ENCODE assay signal across 1 cellular context in the genomic region with DNA sequence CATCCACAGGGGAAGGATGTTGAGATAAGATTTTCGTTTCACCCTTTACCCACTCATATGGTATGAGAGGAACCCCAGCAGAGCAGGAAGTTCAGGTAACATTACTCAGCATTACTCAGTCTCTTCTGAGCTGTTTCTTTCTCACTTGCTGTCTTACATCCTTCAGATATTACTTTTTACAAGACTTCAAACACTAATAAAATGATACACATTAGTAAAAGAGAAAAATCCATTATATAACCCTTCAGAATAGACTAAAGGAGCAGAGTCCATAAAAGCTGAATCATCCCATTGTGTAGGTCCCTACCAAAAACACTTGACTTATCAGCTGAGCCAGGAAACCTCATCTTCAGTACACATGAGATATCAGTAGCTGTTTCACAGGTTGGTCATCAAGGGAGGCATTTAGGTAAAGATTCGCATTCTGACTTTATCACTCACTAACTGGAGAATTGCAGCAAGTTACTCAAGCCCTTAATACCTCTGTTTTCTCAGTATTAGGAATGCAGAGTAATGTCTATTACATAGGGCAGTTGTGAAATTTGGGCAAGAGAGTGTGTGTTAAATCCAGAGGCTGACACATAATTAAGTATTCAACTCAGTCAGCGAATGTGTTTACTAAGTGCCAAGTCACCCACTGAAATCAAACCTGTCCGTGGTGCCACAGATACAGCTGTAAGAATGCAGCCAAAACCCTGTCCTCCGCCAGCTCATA.
TF ChIP-seq lines count a peak whose summit lies in the region.

No MANE protein-coding gene starts in this region.

TF ChIP-seq in K562, 482 proteins besides CTCF, POLR2A, EP300 and RAD21 (continued from another document and continues in another):
- TF ChIP-seq ZNF830 (CRISPR knock-in tag; IDR thresholded peaks at IDR 0.05) (no peak), GABPB2 (CRISPR knock-in tag; conservative IDR thresholded peaks at IDR 0.05) (no peak), MTA2 (IDR thresholded peaks at IDR 0.05; ENCODE audit: low read depth) (peak; percentile 48), ARHGAP35 (IDR thresholded peaks at IDR 0.05; ENCODE audit: partially characterized antibody) (no peak), ZNF77 (CRISPR knock-in tag; IDR thresholded peaks at IDR 0.05) (no peak), TCF3 (CRISPR knock-in tag; IDR thresholded peaks at IDR 0.05) (peak; percentile 79), MAFF (IDR thresholded peaks at IDR 0.05; ENCODE audit: low read length) (peak; percentile 82), CHCHD3 (CRISPR knock-in tag; IDR thresholded peaks at IDR 0.05) (no peak), BHLHE40 (IDR thresholded peaks at IDR 0.05; ENCODE audit: low read length) (0 out of 2 replicates have a peak, but pooled peaks have one; percentile 23), HNRNPL (IDR thresholded peaks at IDR 0.05; ENCODE audit: low read depth, low read length) (no peak), SOX6 (IDR thresholded peaks at IDR 0.05) (peak; percentile 90), MTA3 (IDR thresholded peaks at IDR 0.05; ENCODE audit: borderline replicate concordance) (no peak), LARP7 (IDR thresholded peaks at IDR 0.05) (no peak), PPARD (CRISPR knock-in tag; IDR thresholded peaks at IDR 0.05) (no peak), SMARCE1 (IDR thresholded peaks at IDR 0.05) (0 out of 2 replicates have a peak, but pooled peaks have one; percentile 41), NCOR1 (IDR thresholded peaks at IDR 0.05) (peak; percentile 61), ZNF316 (IDR thresholded peaks at IDR 0.05) (peak; percentile 88), HCFC1 (IDR thresholded peaks at IDR 0.05; ENCODE audit: low read depth, low read length) (no peak), TCF7L2 (IDR thresholded peaks at IDR 0.05; ENCODE audit: low read depth, low read length) (no peak), ZNF764 (CRISPR knock-in tag; IDR thresholded peaks at IDR 0.05; ENCODE audit: low read depth) (no peak), NFE2L1 (tag; IDR thresholded peaks at IDR 0.05; ENCODE audit: borderline replicate concordance, low read depth) (no peak), ZSCAN29 (IDR thresholded peaks at IDR 0.05) (peak; percentile 87), HMGN3 (IDR thresholded peaks at IDR 0.05; ENCODE audit: borderline replicate concordance, extremely low read depth, insufficient read length, low read depth, low read length) (no peak), SIRT6 (IDR thresholded peaks at IDR 0.05; ENCODE audit: low read depth, low read length) (no peak), SREBF2 (CRISPR knock-in tag; IDR thresholded peaks at IDR 0.05) (no peak), ADNP (tag; IDR thresholded peaks at IDR 0.05) (peak; percentile 63; the same call in 1 of the 2 replicates), SRSF9 (IDR thresholded peaks at IDR 0.05; ENCODE audit: borderline replicate concordance, low read depth, low read length) (no peak), SMAD1 (IDR thresholded peaks at IDR 0.05; ENCODE audit: low read depth, low read length, partially characterized antibody) (no peak), ZNF766 (CRISPR knock-in tag; conservative IDR thresholded peaks at IDR 0.05) (peak; percentile 81), ZNF12 (CRISPR knock-in tag; IDR thresholded peaks at IDR 0.05) (no peak), FOXM1 (IDR thresholded peaks at IDR 0.05; ENCODE audit: low read depth) (0 out of 2 replicates have a peak, but pooled peaks have one; percentile 34), FOXM1 (CRISPR knock-in tag; IDR thresholded peaks at IDR 0.05; ENCODE audit: low read depth) (no peak), ZNF717 (CRISPR knock-in tag; IDR thresholded peaks at IDR 0.05) (no peak), CEBPB (tag; IDR thresholded peaks at IDR 0.05) (peak; percentile 56), ZNF644 (tag; IDR thresholded peaks at IDR 0.05; ENCODE audit: low read depth) (no peak), PCBP1 (IDR thresholded peaks at IDR 0.05; ENCODE audit: low read depth, low read length, poor library complexity, severe bottlenecking) (no peak), HDAC6 (IDR thresholded peaks at IDR 0.05; ENCODE audit: low read depth, low read length) (no peak), CEBPG (CRISPR knock-in tag; IDR thresholded peaks at IDR 0.05) (no peak), CEBPG (tag; conservative IDR thresholded peaks at IDR 0.05 in 1 of 2, IDR thresholded peaks at IDR 0.05 in 1 of 2) (peak; percentile 14 to 75; a peak in 2 of 4 replicates), ZNF778 (CRISPR knock-in tag; IDR thresholded peaks at IDR 0.05) (no peak), ERF (CRISPR knock-in tag; IDR thresholded peaks at IDR 0.05) (no peak), ZNF584 (CRISPR knock-in tag; IDR thresholded peaks at IDR 0.05; ENCODE audit: low read depth) (no peak), SMC3 (conservative IDR thresholded peaks at IDR 0.05; ENCODE audit: insufficient read depth, low read depth, low read length) (no peak), HDAC2 (IDR thresholded peaks at IDR 0.05) (0 out of 2 replicates have a peak, but pooled peaks have one; percentile 40)
- TF ChIP-seq, protein P1, sequence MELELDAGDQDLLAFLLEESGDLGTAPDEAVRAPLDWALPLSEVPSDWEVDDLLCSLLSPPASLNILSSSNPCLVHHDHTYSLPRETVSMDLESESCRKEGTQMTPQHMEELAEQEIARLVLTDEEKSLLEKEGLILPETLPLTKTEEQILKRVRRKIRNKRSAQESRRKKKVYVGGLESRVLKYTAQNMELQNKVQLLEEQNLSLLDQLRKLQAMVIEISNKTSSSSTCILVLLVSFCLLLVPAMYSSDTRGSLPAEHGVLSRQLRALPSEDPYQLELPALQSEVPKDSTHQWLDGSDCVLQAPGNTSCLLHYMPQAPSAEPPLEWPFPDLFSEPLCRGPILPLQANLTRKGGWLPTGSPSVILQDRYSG (tag; conservative IDR thresholded peaks at IDR 0.05; ENCODE audit: low read depth): peak; percentile 66; the same call in 1 of the 2 replicates
- TF ChIP-seq, protein P2, sequence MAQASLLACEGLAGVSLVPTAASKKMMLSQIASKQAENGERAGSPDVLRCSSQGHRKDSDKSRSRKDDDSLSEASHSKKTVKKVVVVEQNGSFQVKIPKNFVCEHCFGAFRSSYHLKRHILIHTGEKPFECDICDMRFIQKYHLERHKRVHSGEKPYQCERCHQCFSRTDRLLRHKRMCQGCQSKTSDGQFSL (CRISPR knock-in tag; IDR thresholded peaks at IDR 0.05): no peak
- TF ChIP-seq, protein P2 (tag; IDR thresholded peaks at IDR 0.05): no peak
- TF ChIP-seq, protein P3, sequence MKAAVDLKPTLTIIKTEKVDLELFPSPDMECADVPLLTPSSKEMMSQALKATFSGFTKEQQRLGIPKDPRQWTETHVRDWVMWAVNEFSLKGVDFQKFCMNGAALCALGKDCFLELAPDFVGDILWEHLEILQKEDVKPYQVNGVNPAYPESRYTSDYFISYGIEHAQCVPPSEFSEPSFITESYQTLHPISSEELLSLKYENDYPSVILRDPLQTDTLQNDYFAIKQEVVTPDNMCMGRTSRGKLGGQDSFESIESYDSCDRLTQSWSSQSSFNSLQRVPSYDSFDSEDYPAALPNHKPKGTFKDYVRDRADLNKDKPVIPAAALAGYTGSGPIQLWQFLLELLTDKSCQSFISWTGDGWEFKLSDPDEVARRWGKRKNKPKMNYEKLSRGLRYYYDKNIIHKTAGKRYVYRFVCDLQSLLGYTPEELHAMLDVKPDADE (conservative IDR thresholded peaks at IDR 0.05; ENCODE audit: control insufficient read depth, low read depth, low read length): no peak
- TF ChIP-seq, protein P4, sequence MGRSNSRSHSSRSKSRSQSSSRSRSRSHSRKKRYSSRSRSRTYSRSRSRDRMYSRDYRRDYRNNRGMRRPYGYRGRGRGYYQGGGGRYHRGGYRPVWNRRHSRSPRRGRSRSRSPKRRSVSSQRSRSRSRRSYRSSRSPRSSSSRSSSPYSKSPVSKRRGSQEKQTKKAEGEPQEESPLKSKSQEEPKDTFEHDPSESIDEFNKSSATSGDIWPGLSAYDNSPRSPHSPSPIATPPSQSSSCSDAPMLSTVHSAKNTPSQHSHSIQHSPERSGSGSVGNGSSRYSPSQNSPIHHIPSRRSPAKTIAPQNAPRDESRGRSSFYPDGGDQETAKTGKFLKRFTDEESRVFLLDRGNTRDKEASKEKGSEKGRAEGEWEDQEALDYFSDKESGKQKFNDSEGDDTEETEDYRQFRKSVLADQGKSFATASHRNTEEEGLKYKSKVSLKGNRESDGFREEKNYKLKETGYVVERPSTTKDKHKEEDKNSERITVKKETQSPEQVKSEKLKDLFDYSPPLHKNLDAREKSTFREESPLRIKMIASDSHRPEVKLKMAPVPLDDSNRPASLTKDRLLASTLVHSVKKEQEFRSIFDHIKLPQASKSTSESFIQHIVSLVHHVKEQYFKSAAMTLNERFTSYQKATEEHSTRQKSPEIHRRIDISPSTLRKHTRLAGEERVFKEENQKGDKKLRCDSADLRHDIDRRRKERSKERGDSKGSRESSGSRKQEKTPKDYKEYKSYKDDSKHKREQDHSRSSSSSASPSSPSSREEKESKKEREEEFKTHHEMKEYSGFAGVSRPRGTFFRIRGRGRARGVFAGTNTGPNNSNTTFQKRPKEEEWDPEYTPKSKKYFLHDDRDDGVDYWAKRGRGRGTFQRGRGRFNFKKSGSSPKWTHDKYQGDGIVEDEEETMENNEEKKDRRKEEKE (IDR thresholded peaks at IDR 0.05; ENCODE audit: borderline replicate concordance in 1 of 2, control insufficient read depth in 1 of 2, low read depth in 2 of 2, low read length in 1 of 2): no peak
- TF ChIP-seq, protein P5, sequence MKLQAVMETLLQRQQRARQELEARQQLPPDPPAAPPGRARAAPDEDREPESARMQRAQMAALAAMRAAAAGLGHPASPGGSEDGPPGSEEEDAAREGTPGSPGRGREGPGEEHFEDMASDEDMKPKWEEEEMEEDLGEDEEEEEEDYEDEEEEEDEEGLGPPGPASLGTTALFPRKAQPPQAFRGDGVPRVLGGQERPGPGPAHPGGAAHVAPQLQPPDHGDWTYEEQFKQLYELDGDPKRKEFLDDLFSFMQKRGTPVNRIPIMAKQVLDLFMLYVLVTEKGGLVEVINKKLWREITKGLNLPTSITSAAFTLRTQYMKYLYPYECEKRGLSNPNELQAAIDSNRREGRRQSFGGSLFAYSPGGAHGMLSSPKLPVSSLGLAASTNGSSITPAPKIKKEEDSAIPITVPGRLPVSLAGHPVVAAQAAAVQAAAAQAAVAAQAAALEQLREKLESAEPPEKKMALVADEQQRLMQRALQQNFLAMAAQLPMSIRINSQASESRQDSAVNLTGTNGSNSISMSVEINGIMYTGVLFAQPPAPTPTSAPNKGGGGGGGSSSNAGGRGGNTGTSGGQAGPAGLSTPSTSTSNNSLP (IDR thresholded peaks at IDR 0.05; ENCODE audit: borderline replicate concordance, low read depth, low read length): no peak
- TF ChIP-seq, protein P6, sequence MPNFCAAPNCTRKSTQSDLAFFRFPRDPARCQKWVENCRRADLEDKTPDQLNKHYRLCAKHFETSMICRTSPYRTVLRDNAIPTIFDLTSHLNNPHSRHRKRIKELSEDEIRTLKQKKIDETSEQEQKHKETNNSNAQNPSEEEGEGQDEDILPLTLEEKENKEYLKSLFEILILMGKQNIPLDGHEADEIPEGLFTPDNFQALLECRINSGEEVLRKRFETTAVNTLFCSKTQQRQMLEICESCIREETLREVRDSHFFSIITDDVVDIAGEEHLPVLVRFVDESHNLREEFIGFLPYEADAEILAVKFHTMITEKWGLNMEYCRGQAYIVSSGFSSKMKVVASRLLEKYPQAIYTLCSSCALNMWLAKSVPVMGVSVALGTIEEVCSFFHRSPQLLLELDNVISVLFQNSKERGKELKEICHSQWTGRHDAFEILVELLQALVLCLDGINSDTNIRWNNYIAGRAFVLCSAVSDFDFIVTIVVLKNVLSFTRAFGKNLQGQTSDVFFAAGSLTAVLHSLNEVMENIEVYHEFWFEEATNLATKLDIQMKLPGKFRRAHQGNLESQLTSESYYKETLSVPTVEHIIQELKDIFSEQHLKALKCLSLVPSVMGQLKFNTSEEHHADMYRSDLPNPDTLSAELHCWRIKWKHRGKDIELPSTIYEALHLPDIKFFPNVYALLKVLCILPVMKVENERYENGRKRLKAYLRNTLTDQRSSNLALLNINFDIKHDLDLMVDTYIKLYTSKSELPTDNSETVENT (CRISPR knock-in tag; IDR thresholded peaks at IDR 0.05): no peak
- TF ChIP-seq, protein P7, sequence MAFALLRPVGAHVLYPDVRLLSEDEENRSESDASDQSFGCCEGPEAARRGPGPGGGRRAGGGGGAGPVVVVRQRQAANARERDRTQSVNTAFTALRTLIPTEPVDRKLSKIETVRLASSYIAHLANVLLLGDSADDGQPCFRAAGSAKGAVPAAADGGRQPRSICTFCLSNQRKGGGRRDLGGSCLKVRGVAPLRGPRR (CRISPR knock-in tag; IDR thresholded peaks at IDR 0.05): no peak
- TF ChIP-seq, protein P8, sequence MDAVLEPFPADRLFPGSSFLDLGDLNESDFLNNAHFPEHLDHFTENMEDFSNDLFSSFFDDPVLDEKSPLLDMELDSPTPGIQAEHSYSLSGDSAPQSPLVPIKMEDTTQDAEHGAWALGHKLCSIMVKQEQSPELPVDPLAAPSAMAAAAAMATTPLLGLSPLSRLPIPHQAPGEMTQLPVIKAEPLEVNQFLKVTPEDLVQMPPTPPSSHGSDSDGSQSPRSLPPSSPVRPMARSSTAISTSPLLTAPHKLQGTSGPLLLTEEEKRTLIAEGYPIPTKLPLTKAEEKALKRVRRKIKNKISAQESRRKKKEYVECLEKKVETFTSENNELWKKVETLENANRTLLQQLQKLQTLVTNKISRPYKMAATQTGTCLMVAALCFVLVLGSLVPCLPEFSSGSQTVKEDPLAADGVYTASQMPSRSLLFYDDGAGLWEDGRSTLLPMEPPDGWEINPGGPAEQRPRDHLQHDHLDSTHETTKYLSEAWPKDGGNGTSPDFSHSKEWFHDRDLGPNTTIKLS (IDR thresholded peaks at IDR 0.05; ENCODE audit: borderline replicate concordance, low read depth): no peak
- TF ChIP-seq, protein P9, sequence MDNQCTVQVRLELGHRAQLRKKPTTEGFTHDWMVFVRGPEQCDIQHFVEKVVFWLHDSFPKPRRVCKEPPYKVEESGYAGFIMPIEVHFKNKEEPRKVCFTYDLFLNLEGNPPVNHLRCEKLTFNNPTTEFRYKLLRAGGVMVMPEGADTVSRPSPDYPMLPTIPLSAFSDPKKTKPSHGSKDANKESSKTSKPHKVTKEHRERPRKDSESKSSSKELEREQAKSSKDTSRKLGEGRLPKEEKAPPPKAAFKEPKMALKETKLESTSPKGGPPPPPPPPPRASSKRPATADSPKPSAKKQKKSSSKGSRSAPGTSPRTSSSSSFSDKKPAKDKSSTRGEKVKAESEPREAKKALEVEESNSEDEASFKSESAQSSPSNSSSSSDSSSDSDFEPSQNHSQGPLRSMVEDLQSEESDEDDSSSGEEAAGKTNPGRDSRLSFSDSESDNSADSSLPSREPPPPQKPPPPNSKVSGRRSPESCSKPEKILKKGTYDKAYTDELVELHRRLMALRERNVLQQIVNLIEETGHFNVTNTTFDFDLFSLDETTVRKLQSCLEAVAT (IDR thresholded peaks at IDR 0.05): no peak
- TF ChIP-seq, protein P10, sequence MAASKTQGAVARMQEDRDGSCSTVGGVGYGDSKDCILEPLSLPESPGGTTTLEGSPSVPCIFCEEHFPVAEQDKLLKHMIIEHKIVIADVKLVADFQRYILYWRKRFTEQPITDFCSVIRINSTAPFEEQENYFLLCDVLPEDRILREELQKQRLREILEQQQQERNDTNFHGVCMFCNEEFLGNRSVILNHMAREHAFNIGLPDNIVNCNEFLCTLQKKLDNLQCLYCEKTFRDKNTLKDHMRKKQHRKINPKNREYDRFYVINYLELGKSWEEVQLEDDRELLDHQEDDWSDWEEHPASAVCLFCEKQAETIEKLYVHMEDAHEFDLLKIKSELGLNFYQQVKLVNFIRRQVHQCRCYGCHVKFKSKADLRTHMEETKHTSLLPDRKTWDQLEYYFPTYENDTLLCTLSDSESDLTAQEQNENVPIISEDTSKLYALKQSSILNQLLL (CRISPR knock-in tag; IDR thresholded peaks at IDR 0.05; ENCODE audit: borderline replicate concordance): no peak
